ENCODE assay signal across 10 cellular contexts in genomic region chr18:48814490-48815181, GRCh38.
A peak's percentile ranks its signal among the peaks of the same experiment; 100 is the strongest.
DNase-seq lines count a peak whose midpoint lies in the region; ATAC-seq, FAIRE-seq and TF ChIP-seq lines count a peak whose summit lies in the region.
"Had no signal": no experiment of that assay in that cellular context is flagged by ENCODE, and none has a peak within 500 bp of the region (broad histone marks: within the 10 kb centered on the region; RNA-seq: fewer than 3 reads in every experiment).

No MANE protein-coding gene starts in this region.

- H3K9ac ChIP-seq in K562 (ENCODE audit: insufficient read depth in 1 of 2, low read depth in 2 of 2, low read length in 2 of 2), result peak overlapping the region in 1 of 2 experiments; percentile 13; a peak in 1 of 4 replicates

- H2AFZ ChIP-seq in K562 (ENCODE audit: low read depth, low read length), result 0 out of 2 replicates have a peak overlapping the region, but pooled peaks have one; percentile 54

- peak overlapping the region; percentile 43 for H3K4me3 ChIP-seq in CD4-positive, CD25-positive, alpha-beta regulatory T cell (ENCODE audit: low read depth, low read length)
- H3K4me3 ChIP-seq in K562, result no peak overlapping the region

- TF ChIP-seq POLR2A in K562 (conservative IDR thresholded peaks at IDR 0.05), result no peak

- H3K27me3 Mint-ChIP-seq in CD4-positive, CD25-positive, alpha-beta regulatory T cell, result no peaks in the 10 kb centered on the region
- no peaks in the 10 kb centered on the region for H3K27me3 Mint-ChIP-seq in natural killer cell treated with Interleukin-12 subunit alpha and Interleukin-12 subunit beta and Interleukin-15 and Interleukin-18, amount 100 ng/mL, for 72 hours
- H3K27me3 Mint-ChIP-seq: brain had no signal

- no peaks in the 10 kb centered on the region for H3K79me2 ChIP-seq in K562 (ENCODE audit: control insufficient read depth, insufficient read depth, low read length)

- peaks cover 20 to 50% (median 39%) of the 10 kb centered on the region in 4 donors for H3K4me1 Mint-ChIP-seq in CD4-positive, CD25-positive, alpha-beta regulatory T cell
- H3K4me1 Mint-ChIP-seq in natural killer cell treated with Interleukin-12 subunit alpha and Interleukin-12 subunit beta and Interleukin-15 and Interleukin-18, amount 100 ng/mL, for 72 hours (ENCODE audit: low read depth in 2 of 2), result peaks cover 59 to 73% of the 10 kb centered on the region in 2 donors

- POLR2A ChIA-PET in K562 (lab: Yijun Ruan, JAX), result interaction anchor here (1.3 kb wide), 1 partner anchor 11 kb away, joined by 5 read pairs; no protein-coding TSS in a partner anchor

- H3K9me1 ChIP-seq in K562 (ENCODE audit: control insufficient read depth, insufficient read depth, low read length), result no peaks in the 10 kb centered on the region

- CTCF ChIA-PET in K562 (lab: Yijun Ruan, JAX; ENCODE audit: low intra/inter-chr PET ratio), result no interaction called here

- in situ Hi-C loops in K562 (cut with MboI), result no loop called here
- in situ Hi-C loops in KBM-7 (cut with MboI; ENCODE audit: low pct_unique_long_range_greater_than_20kb, low sequenced_read_pairs), result no loop called here

- intact Hi-C loops in K562 (cut with micrococcal nuclease), result no loop called here

- TF ChIP-seq RAD21 in K562 (CRISPR knock-in tag; conservative IDR thresholded peaks at IDR 0.05 in 1 of 2, IDR thresholded peaks at IDR 0.05 in 1 of 2), result no peak

- H3K4me3 Mint-ChIP-seq in CD4-positive, CD25-positive, alpha-beta regulatory T cell, result peak overlapping the region; percentile 16 to 63 (median 48)
- H3K4me3 Mint-ChIP-seq in natural killer cell treated with Interleukin-12 subunit alpha and Interleukin-12 subunit beta and Interleukin-15 and Interleukin-18, amount 100 ng/mL, for 72 hours, result peak overlapping the region; percentile 37
- H3K4me3 Mint-ChIP-seq: brain had no signal

- no peaks in the 10 kb centered on the region for H3K27me3 ChIP-seq in CD4-positive, CD25-positive, alpha-beta regulatory T cell (ENCODE audit: control insufficient read depth, insufficient read depth, low read length)
- no peaks in the 10 kb centered on the region for H3K27me3 ChIP-seq in K562 (ENCODE audit: control insufficient read depth in 2 of 2, insufficient read depth in 2 of 2, low read length in 2 of 2)

- H3K36me3 Mint-ChIP-seq in CD4-positive, CD25-positive, alpha-beta regulatory T cell, result no peaks in the 10 kb centered on the region
- no peaks in the 10 kb centered on the region for H3K36me3 Mint-ChIP-seq in natural killer cell treated with Interleukin-12 subunit alpha and Interleukin-12 subunit beta and Interleukin-15 and Interleukin-18, amount 100 ng/mL, for 72 hours

- H4K20me1 ChIP-seq in K562 (replicated peaks; ENCODE audit: control insufficient read depth, insufficient read depth, low read length), result no peaks in the 10 kb centered on the region

- peak overlapping the region; percentile 17; the same call in 1 of the 2 replicates for H3K4me2 ChIP-seq in K562 (ENCODE audit: insufficient read depth, low read length)

- no peak for DNase-seq in CD4-positive, CD25-positive, alpha-beta regulatory T cell
- DNase-seq in RPMI7951 (ENCODE audit: low read depth) (peak; percentile 24), K562 (ENCODE audit: extremely low read depth in 1 of 4, low spot score in 3 of 4) (no peak), iPS-NIHi7 (ENCODE audit: extremely low spot score) (no peak), KBM-7 (no peak), NCI-H2081 treated with DMSO at 0.1 percent for 48 hours (lab: John Stamatoyannopoulos, UW) (no peak)
- peak; percentile 66 for DNase-seq in natural killer cell treated with Interleukin-12 subunit alpha and Interleukin-12 subunit beta and Interleukin-15 and Interleukin-18, amount 100 ng/mL, for 72 hours (ENCODE audit: low spot score)
- DNase-seq: foreskin melanocyte had no signal

- peak overlapping the region; percentile 75 to 92 (median 86) for H3K27ac Mint-ChIP-seq in CD4-positive, CD25-positive, alpha-beta regulatory T cell
- peak overlapping the region; percentile 75 to 94 for H3K27ac Mint-ChIP-seq in natural killer cell treated with Interleukin-12 subunit alpha and Interleukin-12 subunit beta and Interleukin-15 and Interleukin-18, amount 100 ng/mL, for 72 hours

- no peaks in the 10 kb centered on the region for H3K36me3 ChIP-seq in CD4-positive, CD25-positive, alpha-beta regulatory T cell (ENCODE audit: control insufficient read depth, insufficient read depth, low read length)
- no peaks in the 10 kb centered on the region for H3K36me3 ChIP-seq in K562 (ENCODE audit: control insufficient read depth, insufficient read depth, low read length)

- peaks cover 32% of the 10 kb centered on the region for H3K4me1 ChIP-seq in CD4-positive, CD25-positive, alpha-beta regulatory T cell (ENCODE audit: control insufficient read depth, insufficient read depth, low read length, poor library complexity, severe bottlenecking)
- peaks cover 12 to 22% of the 10 kb centered on the region in 2 experiments; a peak in 3 of 5 replicates for H3K4me1 ChIP-seq in K562 (replicated peaks in 1 of 2; ENCODE audit: control insufficient read depth in 2 of 2, insufficient read depth in 2 of 2, low read length in 2 of 2)

- no peak for FAIRE-seq in K562 (lab: Jason Lieb, UNC)

- no TSS peak for BruUV-seq in K562 (replicated peaks; lab: Mats Ljungman, UMichigan)

- TF ChIP-seq EP300 in K562 (IDR thresholded peaks at IDR 0.05; ENCODE audit: low read length), result no peak

- no peaks in the 10 kb centered on the region for H3K9me3 ChIP-seq in CD4-positive, CD25-positive, alpha-beta regulatory T cell (ENCODE audit: control insufficient read depth in 2 of 2, low read length in 2 of 2)
- H3K9me3 ChIP-seq in K562 (replicated peaks; ENCODE audit: control insufficient read depth, insufficient read depth, low read depth, low read length), result no peaks in the 10 kb centered on the region

- H3K27ac ChIP-seq in CD4-positive, CD25-positive, alpha-beta regulatory T cell (ENCODE audit: insufficient read depth, low read length, poor library complexity, severe bottlenecking), result peak overlapping the region; percentile 80
- peak overlapping the region; percentile 29; the same call in 2 of the 3 replicates for H3K27ac ChIP-seq in K562 (ENCODE audit: extremely low read depth, low read depth, low read length)

- ATAC-seq in CD4-positive, CD25-positive, alpha-beta regulatory T cell (ENCODE audit: low read depth in 2 of 2), result peak in 1 of 2 donors; percentile 29
- ATAC-seq in K562, result no peak; the same call in 2 of the 3 replicates
- ATAC-seq in natural killer cell treated with Interleukin-12 subunit alpha and Interleukin-12 subunit beta and Interleukin-15 and Interleukin-18, amount 100 ng/mL, for 72 hours, result peak; percentile 74 to 79
- ATAC-seq in GM21786 (IDR thresholded peaks at IDR 0.05; ENCODE audit: unreplicated experiment), result no peak

- WGBS in K562 (ENCODE audit: insufficient coverage, low coverage, missing lambda C conversion rate), result 56% methylated on average over 5 of the region's 5 CpGs

- no peak for TF ChIP-seq CTCF in K562 (IDR thresholded peaks at IDR 0.05 in 2 of 3, conservative IDR thresholded peaks at IDR 0.05 in 1 of 3; ENCODE audit: insufficient read depth in 2 of 3, low read depth in 1 of 3, low read length in 3 of 3)

- H3K9me3 Mint-ChIP-seq in CD4-positive, CD25-positive, alpha-beta regulatory T cell, result peaks cover 0 to 3% (median 0%) of the 10 kb centered on the region in 7 donors
- H3K9me3 Mint-ChIP-seq in natural killer cell treated with Interleukin-12 subunit alpha and Interleukin-12 subunit beta and Interleukin-15 and Interleukin-18, amount 100 ng/mL, for 72 hours, result no peaks in the 10 kb centered on the region

TF ChIP-seq in K562, 482 proteins besides CTCF, POLR2A, EP300 and RAD21:
- TF ChIP-seq ZNF780A (CRISPR knock-in tag; IDR thresholded peaks at IDR 0.05) (no peak), CEBPG (CRISPR knock-in tag; IDR thresholded peaks at IDR 0.05) (no peak), CEBPG (tag; conservative IDR thresholded peaks at IDR 0.05 in 1 of 2, IDR thresholded peaks at IDR 0.05 in 1 of 2) (0 out of 4 replicates have a peak, but pooled peaks of 1 of the 2 experiments have one; percentile 67)
TF ChIP-seq in K562: peak in this region for 1.

Comparison
In these comparisons a context has a peak if more than half of its experiments do, and no peak if none do; other contexts are left out.
1. ATAC-seq: peak in natural killer cell treated with Interleukin-12 subunit alpha and Interleukin-12 subunit beta and Interleukin-15 and Interleukin-18, amount 100 ng/mL, for 72 hours (2 of 2); none in K562 (single experiment) and GM21786 (single experiment).
2. DNase-seq: peak in RPMI7951 (single experiment) and natural killer cell treated with Interleukin-12 subunit alpha and Interleukin-12 subunit beta and Interleukin-15 and Interleukin-18, amount 100 ng/mL, for 72 hours (single experiment); none in CD4-positive, CD25-positive, alpha-beta regulatory T cell (0 of 3), K562 (0 of 4), iPS-NIHi7 (single experiment), KBM-7 (single experiment) and NCI-H2081 treated with DMSO at 0.1 percent for 48 hours (single experiment).